ENCODE assay signal across 18 cellular contexts in genomic region chr2:36973320-36973719, GRCh38.
"Had no signal": no experiment of that assay in that cellular context is flagged by ENCODE, and none has a peak within 500 bp of the region (broad histone marks: within the 10 kb centered on the region; RNA-seq: fewer than 3 reads in every experiment).

No MANE protein-coding gene starts in this region.

- H3K9me3 Mint-ChIP-seq: activated naive CD4-positive, alpha-beta T cell treated with anti-CD3 and anti-CD28 coated beads, Interleukin-2, amount 50 U/mL, for 24 hours; activated T-cell treated with anti-CD3 and anti-CD28 coated beads, Interleukin-2, amount 50 U/mL, for 24 hours; immature natural killer cell had no signal

- H3K4me3 ChIP-seq: adrenal gland, cardiac muscle cell, colonic mucosa, lower lobe of right lung, psoas muscle, thyroid gland had no signal

- H3K36me3 ChIP-seq: adrenal gland, cardiac muscle cell, colonic mucosa, lower lobe of right lung, thyroid gland had no signal

- H3K9me3 ChIP-seq: adrenal gland, colonic mucosa, lower lobe of right lung, psoas muscle, thyroid gland had no signal

- H3K27me3 Mint-ChIP-seq: activated CD4-positive, alpha-beta memory T cell treated with anti-CD3 and anti-CD28 coated beads for 36 hours; activated naive CD4-positive, alpha-beta T cell treated with anti-CD3 and anti-CD28 coated beads, Interleukin-2, amount 50 U/mL, for 24 hours; activated T-cell treated with anti-CD3 and anti-CD28 coated beads, Interleukin-2, amount 50 U/mL, for 24 hours had no signal

- ATAC-seq: lower lobe of right lung, psoas muscle had no signal

- H3K4me1 ChIP-seq: adrenal gland, colonic mucosa, lower lobe of right lung, psoas muscle had no signal

- H3K27me3 ChIP-seq: adrenal gland, cardiac muscle cell, colonic mucosa, thyroid gland had no signal

- H3K27ac Mint-ChIP-seq: activated CD4-positive, alpha-beta memory T cell treated with anti-CD3 and anti-CD28 coated beads for 36 hours; activated naive CD4-positive, alpha-beta T cell treated with anti-CD3 and anti-CD28 coated beads, Interleukin-2, amount 50 U/mL, for 24 hours; activated T-cell treated with anti-CD3 and anti-CD28 coated beads, Interleukin-2, amount 50 U/mL, for 24 hours; immature natural killer cell had no signal

- DNase-seq: activated CD4-positive, alpha-beta memory T cell treated with anti-CD3 and anti-CD28 coated beads for 36 hours; activated effector memory CD4-positive, alpha-beta T cell treated with anti-CD3 and anti-CD28 coated beads, Interleukin-2, amount 50 U/mL, for 16 hours; activated T-cell treated with anti-CD3 and anti-CD28 coated beads, Interleukin-2, amount 50 U/mL, for 24 hours; adrenal gland; colonic mucosa; effector CD4-positive, alpha-beta T cell; foreskin melanocyte; immature natural killer cell; lower lobe of right lung; midbrain; psoas muscle; stimulated activated CD4-positive, alpha-beta T cell treated with anti-CD3 and anti-CD28 coated beads, Interleukin-12 subunit alpha, Interleukin-12 subunit beta, amount 100 ng/mL, for 4 hours; stimulated activated CD4-positive, alpha-beta T cell treated with anti-CD3 and anti-CD28 coated beads, Interleukin-2, amount 100 ng/mL, for 24 hours; thyroid gland had no signal

- H3K4me1 Mint-ChIP-seq: activated naive CD4-positive, alpha-beta T cell treated with anti-CD3 and anti-CD28 coated beads, Interleukin-2, amount 50 U/mL, for 24 hours; immature natural killer cell had no signal

- H3K4me3 Mint-ChIP-seq: activated CD4-positive, alpha-beta memory T cell treated with anti-CD3 and anti-CD28 coated beads for 36 hours; activated naive CD4-positive, alpha-beta T cell treated with anti-CD3 and anti-CD28 coated beads, Interleukin-2, amount 50 U/mL, for 24 hours; activated T-cell treated with anti-CD3 and anti-CD28 coated beads, Interleukin-2, amount 50 U/mL, for 24 hours; immature natural killer cell; neural crest cell had no signal

- H3K27ac ChIP-seq: adrenal gland, cardiac muscle cell, colonic mucosa, lower lobe of right lung, psoas muscle, thyroid gland, VCaP had no signal
